Comparison of ENCODE assay signal across 15 cellular contexts in genomic region chr1:165162671-165163241, GRCh38.
DNase-seq lines count a peak whose midpoint lies in the region; ATAC-seq, FAIRE-seq and TF ChIP-seq lines count a peak whose summit lies in the region.
"Had no signal": no experiment of that assay in that cellular context is flagged by ENCODE, and none has a peak within 500 bp of the region (broad histone marks: within the 10 kb centered on the region; RNA-seq: fewer than 3 reads in every experiment).

No MANE protein-coding gene starts in this region.

- H3K27me3 ChIP-seq in PC-3 (ENCODE audit: low read length), result no peaks in the 10 kb centered on the region
- H3K27me3 ChIP-seq: Peyer's patch had no signal

- no TSS peak for BruUV-seq in PC-3 (replicated peaks; lab: Mats Ljungman, UMichigan)

- POLR2A ChIA-PET in PC-3 (lab: Charles Lee; ENCODE audit: unreplicated experiment), result no interaction called here

- H3K36me3 ChIP-seq in PC-3 (ENCODE audit: low read depth, low read length), result no peaks in the 10 kb centered on the region
- no peaks in the 10 kb centered on the region for H3K36me3 ChIP-seq in kidney (ENCODE audit: control insufficient read depth in 1 of 2, insufficient read depth in 2 of 2, low read length in 2 of 2)
- H3K36me3 ChIP-seq: Peyer's patch, suprapubic skin had no signal

- ATAC-seq in PC-3, result peak; percentile 97
- ATAC-seq: activated naive CD4-positive, alpha-beta T cell treated with anti-CD3 and anti-CD28 coated beads, Interleukin-2, amount 50 U/mL, for 72 hours; naive thymus-derived CD4-positive, alpha-beta T cell had no signal

- H3K9me2 ChIP-seq in PC-3 (replicated peaks; ENCODE audit: low read length), result no peaks in the 10 kb centered on the region

- H3K79me2 ChIP-seq in PC-3 (ENCODE audit: low read length), result no peaks in the 10 kb centered on the region

- H3K4me2 ChIP-seq in PC-3 (ENCODE audit: low read length), result peak overlapping the region; percentile 75

- H4K20me1 ChIP-seq in PC-3 (ENCODE audit: low read length), result no peaks in the 10 kb centered on the region

- peak overlapping the region; percentile 37; the same call in 1 of the 2 replicates for H3K4me3 ChIP-seq in PC-3 (ENCODE audit: low read length)
- H3K4me3 ChIP-seq in kidney (ENCODE audit: low read length in 2 of 2), result no peak overlapping the region
- H3K4me3 ChIP-seq: Peyer's patch, suprapubic skin had no signal

- FAIRE-seq in kidney (lab: Jason Lieb, UNC), result no peak
- FAIRE-seq: endometrium had no signal

- TF ChIP-seq CTCF in PC-3 (conservative IDR thresholded peaks at IDR 0.05; ENCODE audit: low read depth, low read length) (no peak), kidney (IDR thresholded peaks at IDR 0.05; ENCODE audit: borderline replicate concordance, extremely low read depth, insufficient read depth) (no peak)

- H3F3A ChIP-seq in PC-3 (ENCODE audit: low read length, unreplicated experiment), result peaks cover 10% of the 10 kb centered on the region

- H3K27ac ChIP-seq in PC-3 (ENCODE audit: low read length), result peak overlapping the region; percentile 96
- no peak overlapping the region for H3K27ac ChIP-seq in kidney (ENCODE audit: low read depth in 2 of 2, low read length in 2 of 2)
- H3K27ac ChIP-seq: Peyer's patch, suprapubic skin had no signal

- no peaks in the 10 kb centered on the region for H3K9me3 ChIP-seq in PC-3 (ENCODE audit: low read length)
- H3K9me3 ChIP-seq in kidney (ENCODE audit: control insufficient read depth in 1 of 2, low read length in 2 of 2), result no peaks in the 10 kb centered on the region
- H3K9me3 ChIP-seq: Peyer's patch, suprapubic skin had no signal

- H3K4me1 ChIP-seq in PC-3 (ENCODE audit: insufficient read depth, low read length) (peaks cover 58% of the 10 kb centered on the region), kidney (ENCODE audit: control insufficient read depth in 1 of 2, insufficient read depth in 1 of 2, low read depth in 1 of 2, low read length in 2 of 2) (no peaks in the 10 kb centered on the region)
- H3K4me1 ChIP-seq: Peyer's patch had no signal

- peak overlapping the region; percentile 5 for H2AFZ ChIP-seq in PC-3 (ENCODE audit: low read length)

- intact Hi-C loops in PC-3 (cut with micrococcal nuclease) (loop anchor here (1.0 kb wide), 1 partner anchor 10 kb away; no protein-coding TSS in a partner anchor), kidney (cut with DNase I) (no loop called here)

- CTCF ChIA-PET in PC-3 (lab: Charles Lee), result interaction anchor here (0.7 kb wide), 1 partner anchor 1747 kb away, joined by 3 read pairs; no protein-coding TSS in a partner anchor

- peak overlapping the region; percentile 74 for H3K9ac ChIP-seq in PC-3 (ENCODE audit: low read length)
- no peak overlapping the region for H3K9ac ChIP-seq in kidney (ENCODE audit: low read length in 2 of 2)

- DNase-seq in COLO668 (lab: John Stamatoyannopoulos, UW; ENCODE audit: unreplicated experiment) (peak; percentile 69), HuH-7 (ENCODE audit: low spot score) (peak; percentile 8), PC-3 (peak; percentile 98), iPS-NIHi7 (ENCODE audit: extremely low spot score) (peak; percentile 35), kidney (no peak), MV-4-11 (lab: John Stamatoyannopoulos, UW) (no peak)
- DNase-seq in activated CD4-positive, CD25-positive, alpha-beta regulatory T cell (lab: John Stamatoyannopoulos, UW), result no peak
- DNase-seq in activated naive CD4-positive, alpha-beta T cell (lab: John Stamatoyannopoulos, UW), result no peak
- DNase-seq: activated CD4-positive, alpha-beta T cell treated with anti-CD3 and anti-CD28 coated beads, Interleukin-2, amount 50 U/mL, for 1 hour; CD4-positive, alpha-beta T cell; naive thymus-derived CD4-positive, alpha-beta T cell; Peyer's patch had no signal

Comparison
In these comparisons a context has a peak if more than half of its experiments do, and no peak if none do; other contexts are left out.
1. DNase-seq: peak in COLO668 (single experiment), HuH-7 (single experiment), PC-3 (single experiment) and iPS-NIHi7 (single experiment); none in kidney (single experiment), MV-4-11 (single experiment), activated CD4-positive, CD25-positive, alpha-beta regulatory T cell (0 of 4) and activated naive CD4-positive, alpha-beta T cell (0 of 4).